Comparison of ENCODE assay signal across 26 cellular contexts in the genomic region with DNA sequence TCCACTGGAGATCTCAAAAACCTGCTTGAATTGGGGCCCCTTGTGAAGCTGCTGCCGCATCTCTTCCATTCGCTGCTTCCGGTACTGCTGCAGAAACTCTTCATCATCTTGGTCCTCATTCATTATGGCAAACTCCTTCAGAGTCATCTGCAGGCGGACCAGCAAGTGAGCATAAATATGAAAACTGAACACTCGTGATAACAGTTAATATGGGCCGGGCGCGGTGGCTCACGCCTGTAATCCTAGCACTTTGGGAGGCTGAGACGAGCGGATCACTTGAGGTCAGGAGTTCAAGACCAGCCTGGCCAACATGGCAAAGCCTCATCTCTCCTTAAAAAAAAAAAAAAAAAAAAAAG. TPM values are rescaled to one million over a fixed set of nuclear protein-coding genes. Genes with fewer than 3 reads are reported as not detected.
DNase-seq lines count a peak whose midpoint lies in the region; ATAC-seq and TF ChIP-seq lines count a peak whose summit lies in the region.
"Had no signal": no experiment of that assay in that cellular context is flagged by ENCODE, and none has a peak within 500 bp of the region (broad histone marks: within the 10 kb centered on the region; RNA-seq: fewer than 3 reads in every experiment).

No MANE protein-coding gene starts in this region.

- POLR2A ChIA-PET in CD4-positive, alpha-beta T cell (lab: Charles Lee) = no interaction called here

- no peak overlapping the region for H3K4me3 Mint-ChIP-seq in CD4-positive, alpha-beta T cell
- H3K4me3 Mint-ChIP-seq in nephron progenitor cell = no peak overlapping the region
- H3K4me3 Mint-ChIP-seq: natural killer cell treated with Interleukin-12 subunit alpha and Interleukin-12 subunit beta and Interleukin-15 and Interleukin-18, amount 100 ng/mL, for 72 hours had no signal

- CTCF ChIA-PET in CD4-positive, alpha-beta T cell (lab: Charles Lee) = interaction anchor here (1.2 kb wide), 2 partner anchors 85 to 722 kb away, joined by 3 read pairs; partner anchors contain the start of gene RC3H2

- H3K4me1 ChIP-seq in BLaER1 treated with 17β-estradiol and CSF1 and Interleukin-3, amounts not matched to agents 10 nM and 100 nM = peaks cover 42 to 90% (median 73%) of the 10 kb centered on the region in 10 experiments
- H3K4me1 ChIP-seq in mucosa of descending colon (ENCODE audit: low read depth) = peaks cover 8% of the 10 kb centered on the region
- peaks cover 6% of the 10 kb centered on the region for H3K4me1 ChIP-seq in SJCRH30

- DNase-seq in CD4-positive, alpha-beta T cell = no peak
- no peak for DNase-seq in nephron progenitor cell
- no peak for DNase-seq in NCI-H1092 treated with DMSO at 0.1 percent for 48 hours (lab: John Stamatoyannopoulos, UW)
- DNase-seq in mucosa of descending colon = no peak
- DNase-seq in SJCRH30 = no peak
- no peak for DNase-seq in H4 (ENCODE audit: low spot score)
- DNase-seq: activated CD4-positive, alpha-beta T cell treated with anti-CD3 and anti-CD28 coated beads for 1 hour; COR-L47; foreskin melanocyte; Kasumi-1; kidney; NCI-H1048; NCI-H2107; NCI-H510A; stimulated activated naive CD4-positive, alpha-beta T cell had no signal

- H4K20me1 ChIP-seq in BLaER1 treated with 17β-estradiol and CSF1 and Interleukin-3, amounts not matched to agents 10 nM and 100 nM = peaks cover 0 to 43% (median 0%) of the 10 kb centered on the region in 11 experiments; a peak in 4 of 22 replicates

- intact Hi-C loops in CD4-positive, alpha-beta T cell (cut with DNase I, micrococcal nuclease) = loop anchor here (5.0 to 10.0 kb wide), 2 partner anchors 553 to 556 kb away; partner anchors contain the start of genes MRRF (in 1 of the 2) and RBM18 (in 1 of the 2)
- intact Hi-C loops in mucosa of descending colon (cut with DNase I, micrococcal nuclease) = no loop called here

- TF ChIP-seq CTCF in CD4-positive, alpha-beta T cell (IDR thresholded peaks at IDR 0.05) = no peak
- no peak for TF ChIP-seq CTCF in nephron progenitor cell (IDR thresholded peaks at IDR 0.05)
- no peak for TF ChIP-seq CTCF in mucosa of descending colon (IDR thresholded peaks at IDR 0.05)

- peaks cover 68% of the 10 kb centered on the region for H3K36me3 Mint-ChIP-seq in CD4-positive, alpha-beta T cell (ENCODE audit: low read depth)
- H3K36me3 Mint-ChIP-seq in nephron progenitor cell (ENCODE audit: low read depth) = peaks cover 44% of the 10 kb centered on the region

- no peaks in the 10 kb centered on the region for H3K27me3 Mint-ChIP-seq in CD4-positive, alpha-beta T cell
- H3K27me3 Mint-ChIP-seq in nephron progenitor cell (ENCODE audit: low read depth, poor library complexity) = peaks cover 2% of the 10 kb centered on the region
- H3K27me3 Mint-ChIP-seq: natural killer cell treated with Interleukin-12 subunit alpha and Interleukin-12 subunit beta and Interleukin-15 and Interleukin-18, amount 100 ng/mL, for 72 hours had no signal

- H3K4me3 ChIP-seq in BLaER1 treated with 17β-estradiol and CSF1 and Interleukin-3, amounts not matched to agents 10 nM and 100 nM = no peak overlapping the region
- H3K4me3 ChIP-seq in mucosa of descending colon = no peak overlapping the region
- H3K4me3 ChIP-seq in SJCRH30 = no peak overlapping the region
- H3K4me3 ChIP-seq: tibial nerve had no signal

- H3K27ac Mint-ChIP-seq in CD4-positive, alpha-beta T cell = peak overlapping the region; percentile 55
- peak overlapping the region; percentile 37 for H3K27ac Mint-ChIP-seq in nephron progenitor cell

- H3K36me3 ChIP-seq in BLaER1 treated with 17β-estradiol and CSF1 and Interleukin-3, amounts not matched to agents 10 nM and 100 nM = peaks cover 61 to 81% (median 74%) of the 10 kb centered on the region in 11 experiments
- H3K36me3 ChIP-seq in mucosa of descending colon (ENCODE audit: low read depth) (peaks cover 6% of the 10 kb centered on the region), SJCRH30 (peaks cover 47% of the 10 kb centered on the region)

- peak overlapping the region; percentile 56 to 85 (median 76); a peak in 20 of 22 replicates for H3K4me2 ChIP-seq in BLaER1 treated with 17β-estradiol and CSF1 and Interleukin-3, amounts not matched to agents 10 nM and 100 nM

- no peaks in the 10 kb centered on the region for H3K27me3 ChIP-seq in BLaER1 treated with 17β-estradiol and CSF1 and Interleukin-3, amounts not matched to agents 10 nM and 100 nM
- no peaks in the 10 kb centered on the region for H3K27me3 ChIP-seq in CD4-positive, alpha-beta T cell (ENCODE audit: control insufficient read depth, insufficient read depth, low read length)
- no peaks in the 10 kb centered on the region for H3K27me3 ChIP-seq in SJCRH30
- H3K27me3 ChIP-seq: tibial nerve had no signal

- no peaks in the 10 kb centered on the region for H3K9me3 ChIP-seq in BLaER1 treated with 17β-estradiol and CSF1 and Interleukin-3, amounts not matched to agents 10 nM and 100 nM (replicated peaks in 1 of 11)
- no peaks in the 10 kb centered on the region for H3K9me3 ChIP-seq in CD4-positive, alpha-beta T cell (ENCODE audit: control insufficient read depth, low read length)
- H3K9me3 ChIP-seq in mucosa of descending colon (no peaks in the 10 kb centered on the region), SJCRH30 (replicated peaks) (no peaks in the 10 kb centered on the region)
- H3K9me3 ChIP-seq: tibial nerve had no signal

- peaks cover 75% of the 10 kb centered on the region for H3K4me1 Mint-ChIP-seq in CD4-positive, alpha-beta T cell (ENCODE audit: low read depth)
- peaks cover 4% of the 10 kb centered on the region for H3K4me1 Mint-ChIP-seq in nephron progenitor cell

- peak overlapping the region in 10 of 11 experiments; percentile 60 to 86 (median 78); a peak in 17 of 22 replicates for H3K9ac ChIP-seq in BLaER1 treated with 17β-estradiol and CSF1 and Interleukin-3, amounts not matched to agents 10 nM and 100 nM

- ATAC-seq in CD4-positive, alpha-beta T cell (ENCODE audit: poor library complexity) = no peak
- no peak for ATAC-seq in mucosa of descending colon
- ATAC-seq: HCT116; natural killer cell treated with Interleukin-12 subunit alpha and Interleukin-12 subunit beta and Interleukin-15 and Interleukin-18, amount 100 ng/mL, for 72 hours had no signal

- H3K9me3 Mint-ChIP-seq in CD4-positive, alpha-beta T cell = no peaks in the 10 kb centered on the region
- no peaks in the 10 kb centered on the region for H3K9me3 Mint-ChIP-seq in nephron progenitor cell
- H3K9me3 Mint-ChIP-seq: natural killer cell treated with Interleukin-12 subunit alpha and Interleukin-12 subunit beta and Interleukin-15 and Interleukin-18, amount 100 ng/mL, for 72 hours had no signal

- peak overlapping the region in 10 of 11 experiments; percentile 77 to 99 (median 91); a peak in 20 of 22 replicates for H3K27ac ChIP-seq in BLaER1 treated with 17β-estradiol and CSF1 and Interleukin-3, amounts not matched to agents 10 nM and 100 nM
- no peak overlapping the region for H3K27ac ChIP-seq in CD4-positive, alpha-beta T cell (ENCODE audit: low read depth, low read length)
- peak overlapping the region; percentile 26 for H3K27ac ChIP-seq in cingulate gyrus (ENCODE audit: low read depth, low read length)
- no peak overlapping the region for H3K27ac ChIP-seq in SJCRH30

RNA-seq across cellular contexts. Expression of gene PDCL, which starts 7.9 kb away (rescaled TPM):
- 10 to 100 TPM; 26.6 to 27.3 TPM for total RNA-seq in CD4-positive, alpha-beta T cell
- total RNA-seq in mucosa of descending colon = 10 to 100 TPM; 15.0 to 18.4 (median 17.4) TPM
- total RNA-seq in SJCRH30 (2014; rRNA removed; shearing (Covaris generic)) = 39.0 and 45.6 TPM in 2 replicates
- total RNA-seq in H4 (2014; rRNA removed; shearing (Covaris generic)) = 32.1 and 34.4 TPM in 2 replicates

RNA-seq across cellular contexts. Expression of gene OR1K1, which starts 20.5 kb away (rescaled TPM):
- total RNA-seq in CD4-positive, alpha-beta T cell = not detected
- not detected for total RNA-seq in mucosa of descending colon
- total RNA-seq in SJCRH30 (2014; rRNA removed; shearing (Covaris generic)) = not detected in 2 replicates
- not detected in 2 replicates for total RNA-seq in H4 (2014; rRNA removed; shearing (Covaris generic))
- total RNA-seq: bronchial epithelial cell; dermis microvascular lymphatic vessel endothelial cell; epithelial cell of proximal tubule; kidney; mesenteric fat pad; natural killer cell treated with Interleukin-12 subunit alpha and Interleukin-12 subunit beta and Interleukin-15 and Interleukin-18, amount 100 ng/mL, for 72 hours; RPMI7951; skeletal muscle tissue; tibial nerve had no signal

RNA-seq across cellular contexts. Expression of gene OR5C1, which starts 31.7 kb away (rescaled TPM):
- not detected for total RNA-seq in CD4-positive, alpha-beta T cell
- not detected for total RNA-seq in mucosa of descending colon
- total RNA-seq in SJCRH30 (2014; rRNA removed; shearing (Covaris generic)) = not detected in 2 replicates
- total RNA-seq in H4 (2014; rRNA removed; shearing (Covaris generic)) = not detected in 2 replicates
- total RNA-seq: bronchial epithelial cell; dermis microvascular lymphatic vessel endothelial cell; epithelial cell of proximal tubule; kidney; mesenteric fat pad; natural killer cell treated with Interleukin-12 subunit alpha and Interleukin-12 subunit beta and Interleukin-15 and Interleukin-18, amount 100 ng/mL, for 72 hours; RPMI7951; skeletal muscle tissue; tibial nerve had no signal

Comparison
In these comparisons a context has a peak if more than half of its experiments do, and no peak if none do; other contexts are left out.
1. H3K27ac ChIP-seq: peak in BLaER1 treated with 17β-estradiol and CSF1 and Interleukin-3, amounts not matched to agents 10 nM and 100 nM (10 of 11) and cingulate gyrus (single experiment); none in CD4-positive, alpha-beta T cell (single experiment) and SJCRH30 (single experiment).
2. intact Hi-C loops: an anchor here in CD4-positive, alpha-beta T cell (5.0 to 10.0 kb wide); none called in mucosa of descending colon.